Comparison of ENCODE assay signal across 1 cellular context in the genomic region with DNA sequence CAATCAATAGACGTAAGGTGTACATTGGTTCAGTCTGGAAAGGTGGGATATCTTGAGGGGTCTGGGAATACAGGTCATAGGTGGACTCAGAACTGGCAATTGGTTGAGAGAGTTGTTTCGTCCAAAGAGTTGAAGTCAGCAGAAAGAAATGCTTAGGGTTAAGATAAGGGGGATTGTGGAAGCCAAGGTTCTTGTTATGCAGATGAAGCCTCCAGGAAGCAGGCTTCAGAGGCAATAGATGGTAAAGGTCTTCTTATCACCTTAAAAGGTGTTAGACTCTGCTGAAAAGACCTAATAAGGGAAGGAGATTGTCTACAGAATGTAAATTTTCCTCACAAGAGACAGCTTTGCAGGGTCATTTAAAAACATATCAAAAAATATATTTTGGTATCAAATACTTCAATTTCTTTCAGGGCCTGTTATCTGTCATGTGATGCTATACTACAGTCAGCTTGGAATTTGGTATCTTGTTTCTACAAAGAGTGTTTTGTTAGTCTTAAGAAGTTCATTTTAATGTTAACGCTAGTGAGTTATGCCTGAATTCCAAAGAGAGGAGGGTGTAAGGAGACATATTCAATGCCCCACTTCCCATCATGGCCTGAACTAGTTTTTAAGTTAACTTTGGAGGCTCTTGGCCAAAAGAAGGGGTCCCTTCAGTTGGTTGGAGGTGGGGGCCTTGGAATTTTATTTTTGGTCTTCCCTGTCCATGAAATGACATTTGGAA.
TF ChIP-seq lines count a peak whose summit lies in the region.

No MANE protein-coding gene starts in this region.

TF ChIP-seq in H1, 55 proteins besides CTCF, POLR2A, EP300 and RAD21 (continued from another document):
- TF ChIP-seq, protein P1, sequence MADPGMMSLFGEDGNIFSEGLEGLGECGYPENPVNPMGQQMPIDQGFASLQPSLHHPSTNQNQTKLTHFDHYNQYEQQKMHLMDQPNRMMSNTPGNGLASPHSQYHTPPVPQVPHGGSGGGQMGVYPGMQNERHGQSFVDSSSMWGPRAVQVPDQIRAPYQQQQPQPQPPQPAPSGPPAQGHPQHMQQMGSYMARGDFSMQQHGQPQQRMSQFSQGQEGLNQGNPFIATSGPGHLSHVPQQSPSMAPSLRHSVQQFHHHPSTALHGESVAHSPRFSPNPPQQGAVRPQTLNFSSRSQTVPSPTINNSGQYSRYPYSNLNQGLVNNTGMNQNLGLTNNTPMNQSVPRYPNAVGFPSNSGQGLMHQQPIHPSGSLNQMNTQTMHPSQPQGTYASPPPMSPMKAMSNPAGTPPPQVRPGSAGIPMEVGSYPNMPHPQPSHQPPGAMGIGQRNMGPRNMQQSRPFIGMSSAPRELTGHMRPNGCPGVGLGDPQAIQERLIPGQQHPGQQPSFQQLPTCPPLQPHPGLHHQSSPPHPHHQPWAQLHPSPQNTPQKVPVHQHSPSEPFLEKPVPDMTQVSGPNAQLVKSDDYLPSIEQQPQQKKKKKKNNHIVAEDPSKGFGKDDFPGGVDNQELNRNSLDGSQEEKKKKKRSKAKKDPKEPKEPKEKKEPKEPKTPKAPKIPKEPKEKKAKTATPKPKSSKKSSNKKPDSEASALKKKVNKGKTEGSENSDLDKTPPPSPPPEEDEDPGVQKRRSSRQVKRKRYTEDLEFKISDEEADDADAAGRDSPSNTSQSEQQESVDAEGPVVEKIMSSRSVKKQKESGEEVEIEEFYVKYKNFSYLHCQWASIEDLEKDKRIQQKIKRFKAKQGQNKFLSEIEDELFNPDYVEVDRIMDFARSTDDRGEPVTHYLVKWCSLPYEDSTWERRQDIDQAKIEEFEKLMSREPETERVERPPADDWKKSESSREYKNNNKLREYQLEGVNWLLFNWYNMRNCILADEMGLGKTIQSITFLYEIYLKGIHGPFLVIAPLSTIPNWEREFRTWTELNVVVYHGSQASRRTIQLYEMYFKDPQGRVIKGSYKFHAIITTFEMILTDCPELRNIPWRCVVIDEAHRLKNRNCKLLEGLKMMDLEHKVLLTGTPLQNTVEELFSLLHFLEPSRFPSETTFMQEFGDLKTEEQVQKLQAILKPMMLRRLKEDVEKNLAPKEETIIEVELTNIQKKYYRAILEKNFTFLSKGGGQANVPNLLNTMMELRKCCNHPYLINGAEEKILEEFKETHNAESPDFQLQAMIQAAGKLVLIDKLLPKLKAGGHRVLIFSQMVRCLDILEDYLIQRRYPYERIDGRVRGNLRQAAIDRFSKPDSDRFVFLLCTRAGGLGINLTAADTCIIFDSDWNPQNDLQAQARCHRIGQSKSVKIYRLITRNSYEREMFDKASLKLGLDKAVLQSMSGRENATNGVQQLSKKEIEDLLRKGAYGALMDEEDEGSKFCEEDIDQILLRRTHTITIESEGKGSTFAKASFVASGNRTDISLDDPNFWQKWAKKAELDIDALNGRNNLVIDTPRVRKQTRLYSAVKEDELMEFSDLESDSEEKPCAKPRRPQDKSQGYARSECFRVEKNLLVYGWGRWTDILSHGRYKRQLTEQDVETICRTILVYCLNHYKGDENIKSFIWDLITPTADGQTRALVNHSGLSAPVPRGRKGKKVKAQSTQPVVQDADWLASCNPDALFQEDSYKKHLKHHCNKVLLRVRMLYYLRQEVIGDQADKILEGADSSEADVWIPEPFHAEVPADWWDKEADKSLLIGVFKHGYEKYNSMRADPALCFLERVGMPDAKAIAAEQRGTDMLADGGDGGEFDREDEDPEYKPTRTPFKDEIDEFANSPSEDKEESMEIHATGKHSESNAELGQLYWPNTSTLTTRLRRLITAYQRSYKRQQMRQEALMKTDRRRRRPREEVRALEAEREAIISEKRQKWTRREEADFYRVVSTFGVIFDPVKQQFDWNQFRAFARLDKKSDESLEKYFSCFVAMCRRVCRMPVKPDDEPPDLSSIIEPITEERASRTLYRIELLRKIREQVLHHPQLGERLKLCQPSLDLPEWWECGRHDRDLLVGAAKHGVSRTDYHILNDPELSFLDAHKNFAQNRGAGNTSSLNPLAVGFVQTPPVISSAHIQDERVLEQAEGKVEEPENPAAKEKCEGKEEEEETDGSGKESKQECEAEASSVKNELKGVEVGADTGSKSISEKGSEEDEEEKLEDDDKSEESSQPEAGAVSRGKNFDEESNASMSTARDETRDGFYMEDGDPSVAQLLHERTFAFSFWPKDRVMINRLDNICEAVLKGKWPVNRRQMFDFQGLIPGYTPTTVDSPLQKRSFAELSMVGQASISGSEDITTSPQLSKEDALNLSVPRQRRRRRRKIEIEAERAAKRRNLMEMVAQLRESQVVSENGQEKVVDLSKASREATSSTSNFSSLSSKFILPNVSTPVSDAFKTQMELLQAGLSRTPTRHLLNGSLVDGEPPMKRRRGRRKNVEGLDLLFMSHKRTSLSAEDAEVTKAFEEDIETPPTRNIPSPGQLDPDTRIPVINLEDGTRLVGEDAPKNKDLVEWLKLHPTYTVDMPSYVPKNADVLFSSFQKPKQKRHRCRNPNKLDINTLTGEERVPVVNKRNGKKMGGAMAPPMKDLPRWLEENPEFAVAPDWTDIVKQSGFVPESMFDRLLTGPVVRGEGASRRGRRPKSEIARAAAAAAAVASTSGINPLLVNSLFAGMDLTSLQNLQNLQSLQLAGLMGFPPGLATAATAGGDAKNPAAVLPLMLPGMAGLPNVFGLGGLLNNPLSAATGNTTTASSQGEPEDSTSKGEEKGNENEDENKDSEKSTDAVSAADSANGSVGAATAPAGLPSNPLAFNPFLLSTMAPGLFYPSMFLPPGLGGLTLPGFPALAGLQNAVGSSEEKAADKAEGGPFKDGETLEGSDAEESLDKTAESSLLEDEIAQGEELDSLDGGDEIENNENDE (IDR thresholded peaks at IDR 0.05; ENCODE audit: insufficient replicate concordance, low read length): peak; percentile 73
- TF ChIP-seq, protein P2, sequence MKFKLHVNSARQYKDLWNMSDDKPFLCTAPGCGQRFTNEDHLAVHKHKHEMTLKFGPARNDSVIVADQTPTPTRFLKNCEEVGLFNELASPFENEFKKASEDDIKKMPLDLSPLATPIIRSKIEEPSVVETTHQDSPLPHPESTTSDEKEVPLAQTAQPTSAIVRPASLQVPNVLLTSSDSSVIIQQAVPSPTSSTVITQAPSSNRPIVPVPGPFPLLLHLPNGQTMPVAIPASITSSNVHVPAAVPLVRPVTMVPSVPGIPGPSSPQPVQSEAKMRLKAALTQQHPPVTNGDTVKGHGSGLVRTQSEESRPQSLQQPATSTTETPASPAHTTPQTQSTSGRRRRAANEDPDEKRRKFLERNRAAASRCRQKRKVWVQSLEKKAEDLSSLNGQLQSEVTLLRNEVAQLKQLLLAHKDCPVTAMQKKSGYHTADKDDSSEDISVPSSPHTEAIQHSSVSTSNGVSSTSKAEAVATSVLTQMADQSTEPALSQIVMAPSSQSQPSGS (IDR thresholded peaks at IDR 0.05; ENCODE audit: low read length): peak; percentile 69; the same call in 1 of the 2 replicates
- TF ChIP-seq TEAD4 (IDR thresholded peaks at IDR 0.05; ENCODE audit: low read depth, low read length) (peak; percentile 38), POLR2AphosphoS5 (IDR thresholded peaks at IDR 0.05; ENCODE audit: low read depth, low read length) (no peak), CTBP2 (IDR thresholded peaks at IDR 0.05; ENCODE audit: borderline replicate concordance, insufficient read depth, insufficient read length, low read length) (no peak), CBX5 (IDR thresholded peaks at IDR 0.05; ENCODE audit: low read depth, low read length) (no peak), BACH1 (IDR thresholded peaks at IDR 0.05; ENCODE audit: low read length) (no peak), SP1 (IDR thresholded peaks at IDR 0.05; ENCODE audit: low read depth, low read length) (no peak; the same call in 1 of the 2 replicates), SP4 (IDR thresholded peaks at IDR 0.05; ENCODE audit: low read length) (no peak), CBX8 (IDR thresholded peaks at IDR 0.05; ENCODE audit: borderline replicate concordance, low read depth, low read length) (no peak), POU5F1 (IDR thresholded peaks at IDR 0.05; ENCODE audit: low read depth, low read length) (peak; percentile 54; the same call in 1 of the 2 replicates), SRF (IDR thresholded peaks at IDR 0.05; ENCODE audit: low read depth, low read length) (peak; percentile 96), HDAC6 (IDR thresholded peaks at IDR 0.05; ENCODE audit: low read depth, low read length) (no peak), MAFK (IDR thresholded peaks at IDR 0.05; ENCODE audit: low read depth, low read length) (peak; percentile 22; the same call in 1 of the 2 replicates)
- TF ChIP-seq, protein P3, sequence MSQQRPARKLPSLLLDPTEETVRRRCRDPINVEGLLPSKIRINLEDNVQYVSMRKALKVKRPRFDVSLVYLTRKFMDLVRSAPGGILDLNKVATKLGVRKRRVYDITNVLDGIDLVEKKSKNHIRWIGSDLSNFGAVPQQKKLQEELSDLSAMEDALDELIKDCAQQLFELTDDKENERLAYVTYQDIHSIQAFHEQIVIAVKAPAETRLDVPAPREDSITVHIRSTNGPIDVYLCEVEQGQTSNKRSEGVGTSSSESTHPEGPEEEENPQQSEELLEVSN (IDR thresholded peaks at IDR 0.05): no peak
